ENCODE assay signal across 25 cellular contexts in genomic region chr2:98554116-98554861, GRCh38. TPM values are rescaled to one million over a fixed set of nuclear protein-coding genes. Genes with fewer than 3 reads are reported as not detected.
A peak's percentile ranks its signal among the peaks of the same experiment; 100 is the strongest.
DNase-seq lines count a peak whose midpoint lies in the region; ATAC-seq and TF ChIP-seq lines count a peak whose summit lies in the region.
"Had no signal": no experiment of that assay in that cellular context is flagged by ENCODE, and none has a peak within 500 bp of the region (broad histone marks: within the 10 kb centered on the region; RNA-seq: fewer than 3 reads in every experiment).

No MANE protein-coding gene starts in this region.

- H3F3A ChIP-seq in MM.1S (ENCODE audit: insufficient read depth, low read length), result no peaks in the 10 kb centered on the region

- ATAC-seq in CD4-positive, alpha-beta T cell (ENCODE audit: poor library complexity), result no peak
- ATAC-seq in naive thymus-derived CD4-positive, alpha-beta T cell, result no peak
- no peak for ATAC-seq in HG02588 (IDR thresholded peaks at IDR 0.05; ENCODE audit: unreplicated experiment)
- ATAC-seq: foreskin keratinocyte, HepG2, left lobe of liver had no signal

- H3K27me3 ChIP-seq in BLaER1, result no peaks in the 10 kb centered on the region; the same call in 1 of the 2 replicates
- no peaks in the 10 kb centered on the region for H3K27me3 ChIP-seq in CD4-positive, alpha-beta T cell (ENCODE audit: control insufficient read depth, insufficient read depth, low read length)
- no peaks in the 10 kb centered on the region for H3K27me3 ChIP-seq in MM.1S (replicated peaks; ENCODE audit: insufficient read depth, low read length)
- H3K27me3 ChIP-seq in naive thymus-derived CD4-positive, alpha-beta T cell (ENCODE audit: control insufficient read depth in 2 of 2, insufficient read depth in 2 of 2, low read length in 2 of 2), result no peaks in the 10 kb centered on the region
- H3K27me3 ChIP-seq: foreskin keratinocyte, SJSA1, testis had no signal

- TF ChIP-seq CTCF in CD4-positive, alpha-beta T cell (IDR thresholded peaks at IDR 0.05), result no peak
- no peak for TF ChIP-seq CTCF in MM.1S (IDR thresholded peaks at IDR 0.05; ENCODE audit: low read length)

- no peak overlapping the region for H2AFZ ChIP-seq in MM.1S (ENCODE audit: low read length)

- H4K20me1 ChIP-seq in BLaER1 (no peaks in the 10 kb centered on the region), MM.1S (ENCODE audit: insufficient read depth, low read length) (no peaks in the 10 kb centered on the region)

- intact Hi-C loops in CD4-positive, alpha-beta T cell (cut with DNase I, micrococcal nuclease), result no loop called here
- intact Hi-C loops in naive thymus-derived CD4-positive, alpha-beta T cell (cut with micrococcal nuclease), result loop anchor here in 1 of 2 donors (5.0 kb wide), 1 partner anchor 97 kb away; no protein-coding TSS in a partner anchor

- H3K4me1 ChIP-seq in BLaER1 (peaks cover 43% of the 10 kb centered on the region), MM.1S (ENCODE audit: low read length) (peaks cover 42% of the 10 kb centered on the region)
- H3K4me1 ChIP-seq in naive thymus-derived CD4-positive, alpha-beta T cell (ENCODE audit: control insufficient read depth in 2 of 2, insufficient read depth in 2 of 2, low read length in 2 of 2), result peaks cover 0 to 3% of the 10 kb centered on the region in 2 donors
- H3K4me1 ChIP-seq: foreskin keratinocyte, SJSA1, testis had no signal

- no peak for DNase-seq in CD4-positive, alpha-beta T cell
- DNase-seq in MM.1S, result no peak
- no peak for DNase-seq in naive thymus-derived CD4-positive, alpha-beta T cell
- no peak for DNase-seq in nucleus accumbens (lab: John Stamatoyannopoulos, UW)
- no peak for DNase-seq in EL
- DNase-seq: COR-L47; effector CD4-positive, alpha-beta T cell; foreskin keratinocyte; immature natural killer cell; NCI-H1105; NCI-H2081 treated with DMSO at 0.1 percent for 48 hours; NCI-H510A treated with DMSO at 0.1 percent for 48 hours; NK-92 treated with Interleukin-12 subunit alpha and Interleukin-12 subunit beta, amount 100 ng/mL, for 24 hours; stimulated activated CD4-positive, alpha-beta T cell treated with anti-CD3 and anti-CD28 coated beads, Interleukin-2, amount 100 ng/mL, for 24 hours; stimulated activated naive CD4-positive, alpha-beta T cell; T-helper 2 cell; testis had no signal

- H3K36me3 ChIP-seq in BLaER1 (peaks cover 64% of the 10 kb centered on the region), MM.1S (replicated peaks; ENCODE audit: insufficient read depth, low read length) (peaks cover 17% of the 10 kb centered on the region; the same call in 1 of the 2 replicates)
- peaks cover 18 to 87% (median 33%) of the 10 kb centered on the region in 3 experiments for H3K36me3 ChIP-seq in naive thymus-derived CD4-positive, alpha-beta T cell (ENCODE audit: control insufficient read depth in 2 of 3, insufficient read depth in 3 of 3, low read length in 3 of 3)

- H3K9ac ChIP-seq in BLaER1, result no peak overlapping the region
- no peak overlapping the region for H3K9ac ChIP-seq in MM.1S (ENCODE audit: low read length)

- H3K9me3 ChIP-seq in BLaER1, result no peaks in the 10 kb centered on the region
- H3K9me3 ChIP-seq in CD4-positive, alpha-beta T cell (ENCODE audit: control insufficient read depth, low read length), result no peaks in the 10 kb centered on the region
- H3K9me3 ChIP-seq in MM.1S (replicated peaks; ENCODE audit: insufficient read depth, low read length), result no peaks in the 10 kb centered on the region
- no peaks in the 10 kb centered on the region for H3K9me3 ChIP-seq in naive thymus-derived CD4-positive, alpha-beta T cell (ENCODE audit: control insufficient read depth in 2 of 3, low read length in 3 of 3)
- H3K9me3 ChIP-seq: SJSA1, testis had no signal

- H3K4me1 Mint-ChIP-seq in CD4-positive, alpha-beta T cell (ENCODE audit: low read depth), result peaks cover 61% of the 10 kb centered on the region
- peaks cover 29 to 75% (median 47%) of the 10 kb centered on the region in 7 donors for H3K4me1 Mint-ChIP-seq in naive thymus-derived CD4-positive, alpha-beta T cell

- CTCF ChIA-PET in CD4-positive, alpha-beta T cell (lab: Charles Lee), result no interaction called here
- CTCF ChIA-PET in naive thymus-derived CD4-positive, alpha-beta T cell (lab: Charles Lee), result no interaction called here

- H3K9me3 Mint-ChIP-seq in CD4-positive, alpha-beta T cell, result no peaks in the 10 kb centered on the region
- H3K9me3 Mint-ChIP-seq in naive thymus-derived CD4-positive, alpha-beta T cell, result no peaks in the 10 kb centered on the region
- H3K9me3 Mint-ChIP-seq: activated naive CD4-positive, alpha-beta T cell treated with anti-CD3 and anti-CD28 coated beads, Interleukin-2, amount 50 U/mL, for 24 hours; immature natural killer cell had no signal

- peak overlapping the region; percentile 11 for H3K4me2 ChIP-seq in BLaER1
- H3K4me2 ChIP-seq in MM.1S (ENCODE audit: low read depth, low read length), result no peak overlapping the region

- no peak overlapping the region for H3K4me3 Mint-ChIP-seq in CD4-positive, alpha-beta T cell
- H3K4me3 Mint-ChIP-seq in naive thymus-derived CD4-positive, alpha-beta T cell, result no peak overlapping the region
- H3K4me3 Mint-ChIP-seq: activated naive CD4-positive, alpha-beta T cell treated with anti-CD3 and anti-CD28 coated beads, Interleukin-2, amount 50 U/mL, for 24 hours; immature natural killer cell had no signal

- H3K4me3 ChIP-seq in BLaER1 (no peak overlapping the region), MM.1S (ENCODE audit: low read length) (no peak overlapping the region)
- H3K4me3 ChIP-seq in naive thymus-derived CD4-positive, alpha-beta T cell (ENCODE audit: low read length), result no peak overlapping the region
- H3K4me3 ChIP-seq: SJSA1, skin epidermis, testis had no signal

- H3K27ac ChIP-seq in BLaER1 (no peak overlapping the region), MM.1S (ENCODE audit: low read length) (peak overlapping the region; percentile 11; the same call in 1 of the 2 replicates)
- no peak overlapping the region for H3K27ac ChIP-seq in CD4-positive, alpha-beta T cell (ENCODE audit: low read depth, low read length)
- H3K27ac ChIP-seq in naive thymus-derived CD4-positive, alpha-beta T cell (ENCODE audit: low read depth, low read length), result peak overlapping the region; percentile 22
- H3K27ac ChIP-seq: foreskin keratinocyte, SJSA1, skin epidermis, testis, VCaP had no signal

- no peaks in the 10 kb centered on the region for H3K9me2 ChIP-seq in MM.1S (replicated peaks; ENCODE audit: insufficient read depth, low read length)

- peak overlapping the region; percentile 66 for H3K27ac Mint-ChIP-seq in CD4-positive, alpha-beta T cell
- H3K27ac Mint-ChIP-seq in naive thymus-derived CD4-positive, alpha-beta T cell, result peak overlapping the region in 8 of 9 donors; percentile 29 to 86 (median 82)

- peaks cover 93% of the 10 kb centered on the region for H3K36me3 Mint-ChIP-seq in CD4-positive, alpha-beta T cell (ENCODE audit: low read depth)
- peaks cover 17 to 63% (median 38%) of the 10 kb centered on the region in 5 donors for H3K36me3 Mint-ChIP-seq in naive thymus-derived CD4-positive, alpha-beta T cell

- POLR2A ChIA-PET in CD4-positive, alpha-beta T cell (lab: Charles Lee), result no interaction called here
- POLR2A ChIA-PET in naive thymus-derived CD4-positive, alpha-beta T cell (lab: Charles Lee), result no interaction called here

- peaks cover 92% of the 10 kb centered on the region for H3K79me2 ChIP-seq in MM.1S (ENCODE audit: low read length)

- H3K27me3 Mint-ChIP-seq in CD4-positive, alpha-beta T cell, result no peaks in the 10 kb centered on the region
- no peaks in the 10 kb centered on the region for H3K27me3 Mint-ChIP-seq in naive thymus-derived CD4-positive, alpha-beta T cell
- H3K27me3 Mint-ChIP-seq: activated naive CD4-positive, alpha-beta T cell treated with anti-CD3 and anti-CD28 coated beads, Interleukin-2, amount 50 U/mL, for 24 hours had no signal

RNA-seq across cellular contexts. Expression of gene COA5, which starts 54.0 kb away (rescaled TPM):
- 10 to 100 TPM; 29.2 to 30.1 TPM for total RNA-seq in CD4-positive, alpha-beta T cell
- total RNA-seq in naive thymus-derived CD4-positive, alpha-beta T cell, result 10 to 100 TPM; 23.8 to 55.2 (median 29.2) TPM
- 10 to 100 TPM; 25.5 to 36.3 TPM for polyA plus RNA-seq in naive thymus-derived CD4-positive, alpha-beta T cell

RNA-seq across cellular contexts. Expression of gene UNC50, which starts 54.1 kb away (rescaled TPM):
- 10 to 100 TPM; 17.1 to 17.5 TPM for total RNA-seq in CD4-positive, alpha-beta T cell
- 10 to 100 TPM; 22.2 to 41.3 (median 29.9) TPM for total RNA-seq in naive thymus-derived CD4-positive, alpha-beta T cell
- 10 to 100 TPM; 59.2 to 63.2 TPM for polyA plus RNA-seq in naive thymus-derived CD4-positive, alpha-beta T cell

Comparison
In these comparisons a context has a peak if more than half of its experiments do, and no peak if none do; other contexts are left out.
1. H3K27ac ChIP-seq: peak in MM.1S (single experiment) and naive thymus-derived CD4-positive, alpha-beta T cell (single experiment); none in BLaER1 (single experiment) and CD4-positive, alpha-beta T cell (single experiment).